18 cellular contexts compared by ENCODE assay signal in the genomic region with DNA sequence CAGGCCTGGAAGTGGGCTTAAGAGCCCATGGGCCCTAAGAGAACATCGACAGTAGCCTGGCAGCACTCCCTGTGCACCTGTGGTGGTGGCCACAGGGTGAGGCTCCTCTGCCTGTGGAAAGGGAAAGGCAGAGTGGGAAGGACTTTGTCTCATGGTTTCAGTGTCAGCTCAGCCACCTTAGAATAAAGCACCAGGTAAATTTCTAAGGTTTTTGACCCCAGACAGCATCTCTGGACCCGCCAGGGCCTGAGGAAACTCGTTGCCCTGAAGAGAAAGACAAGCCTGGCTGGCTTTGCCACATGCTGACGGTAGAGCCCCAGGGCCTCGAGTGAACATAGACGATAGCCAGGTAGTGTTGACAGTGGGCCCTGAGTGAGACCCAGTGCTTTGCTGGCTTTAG. TPM values are rescaled to one million over a fixed set of nuclear protein-coding genes. Genes with fewer than 3 reads are reported as not detected.
DNase-seq lines count a peak whose midpoint lies in the region; ATAC-seq and TF ChIP-seq lines count a peak whose summit lies in the region.
"Had no signal": no experiment of that assay in that cellular context is flagged by ENCODE, and none has a peak within 500 bp of the region (broad histone marks: within the 10 kb centered on the region; RNA-seq: fewer than 3 reads in every experiment).

No MANE protein-coding gene starts in this region.

- POLR2A ChIA-PET in CD8-positive, alpha-beta T cell (lab: Charles Lee) = no interaction called here

- peak; percentile 7 for DNase-seq in activated T-cell treated with anti-CD3 and anti-CD28 coated beads, Interleukin-2, amount 50 U/mL, for 1 hour
- no peak for DNase-seq in activated T-cell treated with anti-CD3 and anti-CD28 coated beads, Interleukin-2, amount 50 U/mL, for 48 hours
- DNase-seq in RWPE2 (ENCODE audit: low spot score) = peak; percentile 47
- peak; percentile 33 for DNase-seq in mesenteric fat pad (ENCODE audit: low spot score)
- peak; percentile 0 for DNase-seq in transverse colon
- DNase-seq in CD8-positive, alpha-beta T cell = no peak
- DNase-seq in glutamatergic neuron = no peak
- DNase-seq: CD4-positive, alpha-beta memory T cell; COR-L47; DMS153; DMS79 treated with DMSO at 0.1 percent for 48 hours; EL; GDM1; GOT3; H9 had no signal

- no peak overlapping the region for H3K27ac Mint-ChIP-seq in CD8-positive, alpha-beta T cell
- no peak overlapping the region for H3K27ac Mint-ChIP-seq in glutamatergic neuron (ENCODE audit: unreplicated experiment)
- H3K27ac Mint-ChIP-seq: B cell; CD4-positive, alpha-beta memory T cell; H9 had no signal

- no peak for ATAC-seq in RWPE2 (ENCODE audit: low read depth)
- ATAC-seq in CD8-positive, alpha-beta T cell = no peak

- in situ Hi-C loops in transverse colon (cut with MboI; ENCODE audit: low pct_ligation_motif_present in 1 of 4, low pct_unique_long_range_greater_than_20kb in 1 of 4, low sequenced_read_pairs in 3 of 4) = loop anchor here in 1 of 4 donors (25.0 kb wide), 1 partner anchor 1252 kb away; no protein-coding TSS in a partner anchor

- H3K27ac ChIP-seq in RWPE2 (ENCODE audit: poor library complexity, severe bottlenecking) = no peak overlapping the region
- no peak overlapping the region for H3K27ac ChIP-seq in transverse colon
- no peak overlapping the region for H3K27ac ChIP-seq in CD8-positive, alpha-beta T cell (ENCODE audit: low read depth, low read length)
- H3K27ac ChIP-seq: C4-2B had no signal

- H3K36me3 Mint-ChIP-seq in CD8-positive, alpha-beta T cell = peaks cover 2% of the 10 kb centered on the region
- H3K36me3 Mint-ChIP-seq in glutamatergic neuron (ENCODE audit: unreplicated experiment) = peaks cover 5% of the 10 kb centered on the region

- H3K9me3 ChIP-seq in RWPE2 (ENCODE audit: severe bottlenecking) (no peaks in the 10 kb centered on the region), transverse colon (no peaks in the 10 kb centered on the region)
- H3K9me3 ChIP-seq in CD8-positive, alpha-beta T cell (ENCODE audit: low read length) = no peaks in the 10 kb centered on the region

- H3K27me3 ChIP-seq in RWPE2 (ENCODE audit: insufficient read depth, poor library complexity, severe bottlenecking) (no peaks in the 10 kb centered on the region), transverse colon (no peaks in the 10 kb centered on the region)
- no peaks in the 10 kb centered on the region for H3K27me3 ChIP-seq in CD8-positive, alpha-beta T cell (ENCODE audit: insufficient read depth, low read length)

- TF ChIP-seq EP300 in transverse colon (IDR thresholded peaks at IDR 0.05; ENCODE audit: low read depth) = no peak

- intact Hi-C loops in transverse colon (cut with DNase I; ENCODE audit: low total_unique reads) = no loop called here
- intact Hi-C loops in CD8-positive, alpha-beta T cell (cut with DNase I, micrococcal nuclease) = no loop called here

- H3K4me1 ChIP-seq in RWPE2 (ENCODE audit: insufficient read depth, poor library complexity, severe bottlenecking) (no peaks in the 10 kb centered on the region), transverse colon (no peaks in the 10 kb centered on the region)
- peaks cover 9% of the 10 kb centered on the region for H3K4me1 ChIP-seq in CD8-positive, alpha-beta T cell (ENCODE audit: insufficient read depth, low read length)

- peaks cover 18% of the 10 kb centered on the region for H3K4me1 Mint-ChIP-seq in CD8-positive, alpha-beta T cell (ENCODE audit: low read depth)
- no peaks in the 10 kb centered on the region for H3K4me1 Mint-ChIP-seq in glutamatergic neuron (ENCODE audit: low read depth, unreplicated experiment)
- H3K4me1 Mint-ChIP-seq: B cell had no signal

- no peak for TF ChIP-seq POLR2A in transverse colon (IDR thresholded peaks at IDR 0.05)

- no peaks in the 10 kb centered on the region for H3K9me3 Mint-ChIP-seq in CD8-positive, alpha-beta T cell
- H3K9me3 Mint-ChIP-seq in glutamatergic neuron (ENCODE audit: unreplicated experiment) = peaks cover 3% of the 10 kb centered on the region

- no peaks in the 10 kb centered on the region for H3K36me3 ChIP-seq in RWPE2 (ENCODE audit: low read depth)
- H3K36me3 ChIP-seq in transverse colon = no peaks in the 10 kb centered on the region
- H3K36me3 ChIP-seq in CD8-positive, alpha-beta T cell (ENCODE audit: insufficient read depth, low read length) = no peaks in the 10 kb centered on the region

- H3K4me3 ChIP-seq in RWPE2 (ENCODE audit: severe bottlenecking) (no peak overlapping the region), transverse colon (no peak overlapping the region)
- no peak overlapping the region for H3K4me3 ChIP-seq in CD8-positive, alpha-beta T cell (ENCODE audit: low read depth, low read length)

- CTCF ChIA-PET in CD8-positive, alpha-beta T cell (lab: Charles Lee) = interaction anchor here (1.3 kb wide), 1 partner anchor 11 kb away, joined by 3 read pairs; no protein-coding TSS in a partner anchor

- WGBS in transverse colon (ENCODE audit: low coverage in 1 of 2), 2 donors = 78% methylated on average over 6 of the region's 6 CpGs; no CpG with 5 or more reads in 1 of the 2 donors

- no peak for TF ChIP-seq CTCF in RWPE2 (IDR thresholded peaks at IDR 0.05; ENCODE audit: poor library complexity, severe bottlenecking)
- TF ChIP-seq CTCF in transverse colon (IDR thresholded peaks at IDR 0.05) = no peak
- no peak for TF ChIP-seq CTCF in CD8-positive, alpha-beta T cell (IDR thresholded peaks at IDR 0.05)
- no peak for TF ChIP-seq CTCF in glutamatergic neuron (IDR thresholded peaks at IDR 0.05; ENCODE audit: partially characterized antibody, unreplicated experiment)

- peaks cover 2% of the 10 kb centered on the region for H3K27me3 Mint-ChIP-seq in CD8-positive, alpha-beta T cell (ENCODE audit: low read depth)
- H3K27me3 Mint-ChIP-seq in glutamatergic neuron (ENCODE audit: unreplicated experiment) = peaks cover 7% of the 10 kb centered on the region

- no peak overlapping the region for H3K4me3 Mint-ChIP-seq in CD8-positive, alpha-beta T cell
- no peak overlapping the region for H3K4me3 Mint-ChIP-seq in glutamatergic neuron (ENCODE audit: unreplicated experiment)
- H3K4me3 Mint-ChIP-seq: B cell, H9 had no signal

RNA-seq across cellular contexts. Expression of a gene that starts 22.1 kb away (rescaled TPM):
- not detected for total RNA-seq in mesenteric fat pad
- total RNA-seq in transverse colon = not detected
- not detected for total RNA-seq in CD8-positive, alpha-beta T cell
- 0.83 TPM for total RNA-seq in glutamatergic neuron (ENCODE audit: unreplicated experiment)
- total RNA-seq: HT-29 had no signal

Comparison
In these comparisons a context has a peak if more than half of its experiments do, and no peak if none do; other contexts are left out.
1. DNase-seq: peak in activated T-cell treated with anti-CD3 and anti-CD28 coated beads, Interleukin-2, amount 50 U/mL, for 1 hour (single experiment), RWPE2 (single experiment), mesenteric fat pad (single experiment) and transverse colon (single experiment); none in activated T-cell treated with anti-CD3 and anti-CD28 coated beads, Interleukin-2, amount 50 U/mL, for 48 hours (0 of 2), CD8-positive, alpha-beta T cell (0 of 7) and glutamatergic neuron (single experiment).